In the genomic region with DNA sequence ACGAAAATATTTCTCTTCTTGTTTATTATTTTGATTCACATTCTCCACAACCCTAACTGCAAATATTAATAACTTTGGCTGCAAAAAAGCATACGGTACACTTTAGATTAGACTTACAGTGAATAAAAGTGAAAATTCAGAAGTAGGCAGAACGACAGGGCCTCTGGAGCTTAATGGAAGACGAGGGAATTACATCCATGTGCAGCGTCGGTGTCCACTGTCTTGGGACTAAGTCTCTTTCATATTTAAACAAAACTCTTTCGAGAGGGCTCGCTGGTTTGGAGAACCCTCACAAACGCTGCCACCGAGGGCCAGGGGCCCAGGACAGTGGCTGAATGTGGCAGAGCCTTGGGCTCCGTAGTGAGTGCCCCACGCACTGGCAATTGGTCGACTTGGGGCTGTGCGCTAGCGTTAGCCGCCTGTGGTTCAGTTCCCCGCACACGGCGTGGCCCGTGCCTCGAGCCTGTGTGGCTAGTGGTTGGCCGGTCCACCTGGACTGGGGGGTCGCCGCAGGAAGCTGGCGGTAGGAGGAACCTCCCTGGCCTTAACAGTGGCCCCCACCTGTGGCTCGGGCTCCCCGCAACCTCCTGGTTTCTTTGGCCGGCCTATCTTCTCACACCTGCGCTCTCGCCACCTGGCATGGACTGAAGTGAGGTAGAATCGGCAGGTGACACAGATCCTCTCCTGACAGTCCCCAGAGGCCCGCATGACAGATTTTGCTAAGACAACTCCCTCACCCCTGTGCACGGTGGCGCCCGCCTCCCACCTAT, we compare ENCODE assay signal across 8 cellular contexts.
A peak's percentile ranks its signal among the peaks of the same experiment; 100 is the strongest.
DNase-seq lines count a peak whose midpoint lies in the region; TF ChIP-seq lines count a peak whose summit lies in the region.

No MANE protein-coding gene starts in this region.

- peak overlapping the region; percentile 81 for H3K4me3 ChIP-seq in epithelial cell of esophagus (ENCODE audit: low read length)
- peak overlapping the region; percentile 52 for H3K4me3 ChIP-seq in skeletal muscle cell (ENCODE audit: low read depth, low read length)

- no peak for TF ChIP-seq CTCF in epithelial cell of esophagus (IDR thresholded peaks at IDR 0.05; ENCODE audit: insufficient read depth, low read depth, low read length, missing control alignments)

- peak; percentile 78 for DNase-seq in NCI-H748 (lab: John Stamatoyannopoulos, UW; ENCODE audit: unreplicated experiment)
- DNase-seq in NCI-H748 treated with DMSO at 0.1 percent for 48 hours (lab: John Stamatoyannopoulos, UW) = no peak
- DNase-seq in NCI-H2107 treated with DMSO at 0.1 percent for 48 hours (lab: John Stamatoyannopoulos, UW; ENCODE audit: unreplicated experiment) = peak; percentile 98
- peak; percentile 14 for DNase-seq in epithelial cell of esophagus (ENCODE audit: low read depth)
- no peak for DNase-seq in skeletal muscle cell (ENCODE audit: low read depth)
- no peak for DNase-seq in RKO (ENCODE audit: low spot score)
- DNase-seq in activated CD4-positive, CD25-positive, alpha-beta regulatory T cell treated with anti-CD3 and anti-CD28 coated beads, Interleukin-2, amount 50 U/mL, for 72 hours = no peak
- no peak for DNase-seq in SIG-M5 (lab: John Stamatoyannopoulos, UW)

Comparison
In these comparisons a context has a peak if more than half of its experiments do, and no peak if none do; other contexts are left out.
1. DNase-seq: peak in NCI-H748 (single experiment), NCI-H2107 treated with DMSO at 0.1 percent for 48 hours (single experiment) and epithelial cell of esophagus (single experiment); none in NCI-H748 treated with DMSO at 0.1 percent for 48 hours (single experiment), skeletal muscle cell (single experiment), RKO (single experiment), activated CD4-positive, CD25-positive, alpha-beta regulatory T cell treated with anti-CD3 and anti-CD28 coated beads, Interleukin-2, amount 50 U/mL, for 72 hours (single experiment) and SIG-M5 (single experiment).